Comparison of ENCODE assay signal across 14 cellular contexts in genomic region chr21:46151261-46151988, GRCh38. TPM values are rescaled to one million over a fixed set of nuclear protein-coding genes. Genes with fewer than 3 reads are reported as not detected.
DNase-seq lines count a peak whose midpoint lies in the region; ATAC-seq and TF ChIP-seq lines count a peak whose summit lies in the region.
"Had no signal": no experiment of that assay in that cellular context is flagged by ENCODE, and none has a peak within 500 bp of the region (broad histone marks: within the 10 kb centered on the region; RNA-seq: fewer than 3 reads in every experiment).

No MANE protein-coding gene starts in this region.

- H3K27ac Mint-ChIP-seq in CD14-positive monocyte, result no peak overlapping the region
- no peak overlapping the region for H3K27ac Mint-ChIP-seq in glutamatergic neuron (ENCODE audit: unreplicated experiment)
- H3K27ac Mint-ChIP-seq in stimulated activated memory B cell treated with anti-CD40 and anti-IgM and Interleukin-4, amounts not matched to agents 10 μg/mL and 1 μg/mL and 100 μg/mL, for 72 hours, result no peak overlapping the region
- H3K27ac Mint-ChIP-seq: activated T-helper 2 cell treated with anti-CD3 and anti-CD28 coated beads, Interferon-gamma antibody, Interleukin-2, Interleukin-4, amounts not matched to agents 10 μg/mL and 5 μg/mL and 100 μg/mL, durations not matched to agents 14 hours and 24 hours and 36 hours had no signal

- ATAC-seq in GM18909 (IDR thresholded peaks at IDR 0.05; ENCODE audit: poor library complexity, unreplicated experiment), result no peak
- ATAC-seq in stimulated activated memory B cell treated with anti-CD40 and anti-IgM and Interleukin-4, amounts not matched to agents 10 μg/mL and 1 μg/mL and 100 μg/mL, for 72 hours, result no peak
- ATAC-seq: left colon had no signal

- H3K27me3 ChIP-seq in H7 (ENCODE audit: control insufficient read depth, insufficient read depth, low read length), result no peaks in the 10 kb centered on the region
- H3K27me3 ChIP-seq: BLaER1 treated with 17β-estradiol and CSF1 and Interleukin-3, amounts not matched to agents 10 nM and 100 nM; hepatocyte had no signal

- H3K27me3 Mint-ChIP-seq in CD14-positive monocyte (ENCODE audit: low read depth in 3 of 3) (peaks cover 0 to 3% (median 2%) of the 10 kb centered on the region in 3 donors), glutamatergic neuron (ENCODE audit: unreplicated experiment) (peaks cover 4% of the 10 kb centered on the region)
- H3K27me3 Mint-ChIP-seq in stimulated activated memory B cell treated with anti-CD40 and anti-IgM and Interleukin-4, amounts not matched to agents 10 μg/mL and 1 μg/mL and 100 μg/mL, for 72 hours, result peaks cover 8% of the 10 kb centered on the region

- H3K9me3 Mint-ChIP-seq in CD14-positive monocyte (no peaks in the 10 kb centered on the region), glutamatergic neuron (ENCODE audit: unreplicated experiment) (peaks cover 15% of the 10 kb centered on the region)
- no peaks in the 10 kb centered on the region for H3K9me3 Mint-ChIP-seq in stimulated activated memory B cell treated with anti-CD40 and anti-IgM and Interleukin-4, amounts not matched to agents 10 μg/mL and 1 μg/mL and 100 μg/mL, for 72 hours
- H3K9me3 Mint-ChIP-seq: activated T-helper 2 cell treated with anti-CD3 and anti-CD28 coated beads, Interferon-gamma antibody, Interleukin-2, Interleukin-4, amounts not matched to agents 10 μg/mL and 5 μg/mL and 100 μg/mL, durations not matched to agents 14 hours and 24 hours and 36 hours had no signal

- no peak for TF ChIP-seq CTCF in CD14-positive monocyte (IDR thresholded peaks at IDR 0.05)
- no peak for TF ChIP-seq CTCF in glutamatergic neuron (IDR thresholded peaks at IDR 0.05; ENCODE audit: partially characterized antibody, unreplicated experiment)

- H3K36me3 Mint-ChIP-seq in CD14-positive monocyte (no peaks in the 10 kb centered on the region), glutamatergic neuron (ENCODE audit: unreplicated experiment) (no peaks in the 10 kb centered on the region)
- no peaks in the 10 kb centered on the region for H3K36me3 Mint-ChIP-seq in stimulated activated memory B cell treated with anti-CD40 and anti-IgM and Interleukin-4, amounts not matched to agents 10 μg/mL and 1 μg/mL and 100 μg/mL, for 72 hours

- no peak overlapping the region for H3K4me3 Mint-ChIP-seq in CD14-positive monocyte
- no peak overlapping the region for H3K4me3 Mint-ChIP-seq in glutamatergic neuron (ENCODE audit: unreplicated experiment)
- H3K4me3 Mint-ChIP-seq in stimulated activated memory B cell treated with anti-CD40 and anti-IgM and Interleukin-4, amounts not matched to agents 10 μg/mL and 1 μg/mL and 100 μg/mL, for 72 hours, result no peak overlapping the region

- intact Hi-C loops in CD14-positive monocyte (cut with micrococcal nuclease) (no loop called here), posterior cingulate gyrus (cut with DNase I) (no loop called here)

- no peaks in the 10 kb centered on the region for H3K4me1 Mint-ChIP-seq in CD14-positive monocyte
- H3K4me1 Mint-ChIP-seq in glutamatergic neuron (ENCODE audit: low read depth, unreplicated experiment), result peaks cover 5% of the 10 kb centered on the region
- no peaks in the 10 kb centered on the region for H3K4me1 Mint-ChIP-seq in stimulated activated memory B cell treated with anti-CD40 and anti-IgM and Interleukin-4, amounts not matched to agents 10 μg/mL and 1 μg/mL and 100 μg/mL, for 72 hours

- no peaks in the 10 kb centered on the region; the same call in 1 of the 2 replicates for H3K36me3 ChIP-seq in H7 (replicated peaks; ENCODE audit: control insufficient read depth, insufficient read depth, low read length)
- H3K36me3 ChIP-seq: BLaER1 treated with 17β-estradiol and CSF1 and Interleukin-3, amounts not matched to agents 10 nM and 100 nM had no signal

- DNase-seq in CD14-positive monocyte (ENCODE audit: low spot score) (peak; percentile 37), H7 (peak; percentile 64), glutamatergic neuron (peak; percentile 50), posterior cingulate gyrus (peak in 8 of 10 donors; percentile 5 to 83 (median 14)), DMS79 (lab: John Stamatoyannopoulos, UW) (no peak)
- DNase-seq: MV-4-11, NCI-H748 treated with DMSO at 0.1 percent for 48 hours had no signal

- no peak overlapping the region for H3K4me3 ChIP-seq in H7 (ENCODE audit: insufficient read depth, low read depth, low read length)
- H3K4me3 ChIP-seq: BLaER1 treated with 17β-estradiol and CSF1 and Interleukin-3, amounts not matched to agents 10 nM and 100 nM; hepatocyte had no signal

RNA-seq across cellular contexts. Expression of gene FTCD, which starts 4.0 kb away (rescaled TPM):
- not detected for polyA plus RNA-seq in CD14-positive monocyte
- total RNA-seq in H7 (2014; rRNA removed; shearing (Covaris generic)), result 1.6 TPM in 1 of 2 replicates, not detected in the other
- total RNA-seq in glutamatergic neuron (ENCODE audit: unreplicated experiment), result 13.4 TPM
- total RNA-seq: T-helper 1 cell treated with Interleukin-12 subunit alpha and Interleukin-12 subunit beta and Interleukin-4 antibody, amounts not matched to agents 30 ng/mL and 1 ng/mL, for 36 hours had no signal

RNA-seq across cellular contexts. Expression of gene SPATC1L, which starts 32.8 kb away (rescaled TPM):
- polyA plus RNA-seq in CD14-positive monocyte, result 1 to 10 TPM; 3.3 to 5.8 TPM
- 35.5 and 41.5 TPM in 2 replicates for total RNA-seq in H7 (2014; rRNA removed; shearing (Covaris generic))
- 58.7 TPM for total RNA-seq in glutamatergic neuron (ENCODE audit: unreplicated experiment)

RNA-seq across cellular contexts. Expression of gene COL6A2, which starts 53.5 kb away (rescaled TPM):
- polyA plus RNA-seq in CD14-positive monocyte, result not detected
- total RNA-seq in H7 (2014; rRNA removed; shearing (Covaris generic)), result 127 and 143 TPM in 2 replicates
- total RNA-seq in glutamatergic neuron (ENCODE audit: unreplicated experiment), result 55.2 TPM
